7 cellular contexts compared by ENCODE assay signal in genomic region chr1:32393136-32393535, GRCh38. TPM values are rescaled to one million over a fixed set of nuclear protein-coding genes. Genes with fewer than 3 reads are reported as not detected.
DNase-seq lines count a peak whose midpoint lies in the region; ATAC-seq and TF ChIP-seq lines count a peak whose summit lies in the region.

No MANE protein-coding gene starts in this region.

- CTCF ChIA-PET in activated CD8-positive, alpha-beta T cell treated with anti-CD3 and anti-CD28 coated beads for 36 hours (lab: Charles Lee), result interaction anchor here (1.0 kb wide), 1 partner anchor 20 kb away, joined by 3 read pairs; no protein-coding TSS in a partner anchor

- DNase-seq in HFFc6 (peak; percentile 47), NCI-H2081 treated with DMSO at 0.1 percent for 48 hours (lab: John Stamatoyannopoulos, UW) (no peak), HPDE6-E6E7 (ENCODE audit: extremely low spot score) (no peak)
- DNase-seq in activated CD8-positive, alpha-beta T cell treated with anti-CD3 and anti-CD28 coated beads for 36 hours, result peak; percentile 21
- no peak for DNase-seq in activated effector memory CD4-positive, alpha-beta T cell treated with anti-CD3 and anti-CD28 coated beads, Interleukin-2, amount 50 U/mL, for 16 hours

- intact Hi-C loops in activated CD8-positive, alpha-beta T cell treated with anti-CD3 and anti-CD28 coated beads for 36 hours (cut with micrococcal nuclease), result no loop called here

- peak overlapping the region; percentile 97 for H3K4me3 Mint-ChIP-seq in HFFc6
- H3K4me3 Mint-ChIP-seq in activated CD8-positive, alpha-beta T cell treated with anti-CD3 and anti-CD28 coated beads for 36 hours, result peak overlapping the region; percentile 82
- H3K4me3 Mint-ChIP-seq in stimulated activated memory B cell treated with anti-CD40 and anti-IgM and Interleukin-4, amounts not matched to agents 10 μg/mL and 1 μg/mL and 100 μg/mL, for 72 hours, result peak overlapping the region; percentile 97

- peaks cover 12% of the 10 kb centered on the region; the same call in 1 of the 2 replicates for H3K36me3 Mint-ChIP-seq in HFFc6 (ENCODE audit: low read depth)
- no peaks in the 10 kb centered on the region for H3K36me3 Mint-ChIP-seq in activated CD8-positive, alpha-beta T cell treated with anti-CD3 and anti-CD28 coated beads for 36 hours (ENCODE audit: low read depth)
- no peaks in the 10 kb centered on the region for H3K36me3 Mint-ChIP-seq in stimulated activated memory B cell treated with anti-CD40 and anti-IgM and Interleukin-4, amounts not matched to agents 10 μg/mL and 1 μg/mL and 100 μg/mL, for 72 hours

- H3K4me3 ChIP-seq in iPS-11a (ENCODE audit: low read depth, low read length), result peak overlapping the region; percentile 99

- TF ChIP-seq CTCF in HFFc6 (IDR thresholded peaks at IDR 0.05), result no peak
- TF ChIP-seq CTCF in activated CD8-positive, alpha-beta T cell treated with anti-CD3 and anti-CD28 coated beads for 36 hours (IDR thresholded peaks at IDR 0.05), result no peak

- POLR2A ChIA-PET in activated CD8-positive, alpha-beta T cell treated with anti-CD3 and anti-CD28 coated beads for 36 hours (lab: Charles Lee), result interaction anchor here (0.7 to 1.9 kb wide), 6 partner anchors 10 to 102 kb away, joined by 3 to 18 read pairs (median 4); partner anchors contain the start of genes HDAC1 and MARCKSL1

- no peak for ATAC-seq in activated CD8-positive, alpha-beta T cell treated with anti-CD3 and anti-CD28 coated beads for 36 hours
- ATAC-seq in stimulated activated memory B cell treated with anti-CD40 and anti-IgM and Interleukin-4, amounts not matched to agents 10 μg/mL and 1 μg/mL and 100 μg/mL, for 72 hours, result no peak

- H3K9me3 Mint-ChIP-seq in HFFc6, result no peaks in the 10 kb centered on the region
- no peaks in the 10 kb centered on the region for H3K9me3 Mint-ChIP-seq in activated CD8-positive, alpha-beta T cell treated with anti-CD3 and anti-CD28 coated beads for 36 hours
- H3K9me3 Mint-ChIP-seq in stimulated activated memory B cell treated with anti-CD40 and anti-IgM and Interleukin-4, amounts not matched to agents 10 μg/mL and 1 μg/mL and 100 μg/mL, for 72 hours, result no peaks in the 10 kb centered on the region

- peak overlapping the region; percentile 97 for H3K27ac Mint-ChIP-seq in HFFc6
- peak overlapping the region; percentile 96 for H3K27ac Mint-ChIP-seq in activated CD8-positive, alpha-beta T cell treated with anti-CD3 and anti-CD28 coated beads for 36 hours
- no peak overlapping the region for H3K27ac Mint-ChIP-seq in stimulated activated memory B cell treated with anti-CD40 and anti-IgM and Interleukin-4, amounts not matched to agents 10 μg/mL and 1 μg/mL and 100 μg/mL, for 72 hours

- peaks cover 17% of the 10 kb centered on the region for H3K4me1 Mint-ChIP-seq in HFFc6 (ENCODE audit: low read depth)
- H3K4me1 Mint-ChIP-seq in activated CD8-positive, alpha-beta T cell treated with anti-CD3 and anti-CD28 coated beads for 36 hours (ENCODE audit: low read depth), result peaks cover 19% of the 10 kb centered on the region
- H3K4me1 Mint-ChIP-seq in stimulated activated memory B cell treated with anti-CD40 and anti-IgM and Interleukin-4, amounts not matched to agents 10 μg/mL and 1 μg/mL and 100 μg/mL, for 72 hours, result peaks cover 19% of the 10 kb centered on the region

- no peaks in the 10 kb centered on the region for H3K27me3 Mint-ChIP-seq in HFFc6 (ENCODE audit: insufficient read depth)
- H3K27me3 Mint-ChIP-seq in activated CD8-positive, alpha-beta T cell treated with anti-CD3 and anti-CD28 coated beads for 36 hours, result no peaks in the 10 kb centered on the region
- H3K27me3 Mint-ChIP-seq in stimulated activated memory B cell treated with anti-CD40 and anti-IgM and Interleukin-4, amounts not matched to agents 10 μg/mL and 1 μg/mL and 100 μg/mL, for 72 hours, result no peaks in the 10 kb centered on the region

RNA-seq across cellular contexts. Expression of gene BSDC1, which starts 1.1 kb away (rescaled TPM):
- 10 to 100 TPM; 52.9 to 65.5 (median 60.1) TPM for total RNA-seq in HFFc6 (2021; fragmentation: NEBNext Ultra II Directional; extraction: Animal tissue kit (Norgen Biotek cat#: 25700))
- total RNA-seq in activated CD8-positive, alpha-beta T cell treated with anti-CD3 and anti-CD28 coated beads for 36 hours, result 10 to 100 TPM; 30.6 to 33.3 TPM

RNA-seq across cellular contexts. Expression of gene TSSK3, which starts 30.8 kb away (rescaled TPM):
- 1 to 10 TPM in 1 of 6 experiments, under 1 TPM in 5; 0.38 to 1.2 (median 0.72) TPM for total RNA-seq in HFFc6 (2021; fragmentation: NEBNext Ultra II Directional; extraction: Animal tissue kit (Norgen Biotek cat#: 25700))
- under 1 TPM; 0.85 to 0.90 TPM for total RNA-seq in activated CD8-positive, alpha-beta T cell treated with anti-CD3 and anti-CD28 coated beads for 36 hours

RNA-seq across cellular contexts. Expression of gene FAM229A, which starts 30.9 kb away (rescaled TPM):
- total RNA-seq in HFFc6 (2021; fragmentation: NEBNext Ultra II Directional; extraction: Animal tissue kit (Norgen Biotek cat#: 25700)), result 1 to 10 TPM; 1.1 to 3.0 (median 1.7) TPM
- total RNA-seq in activated CD8-positive, alpha-beta T cell treated with anti-CD3 and anti-CD28 coated beads for 36 hours, result 1 to 10 TPM; 4.6 to 5.5 TPM

RNA-seq across cellular contexts. Expression of gene MARCKSL1, which starts 57.1 kb away (rescaled TPM):
- 10 to 100 TPM in 4 of 6 experiments, 1 to 10 TPM in 2; 7.8 to 12.8 (median 11.4) TPM for total RNA-seq in HFFc6 (2021; fragmentation: NEBNext Ultra II Directional; extraction: Animal tissue kit (Norgen Biotek cat#: 25700))
- total RNA-seq in activated CD8-positive, alpha-beta T cell treated with anti-CD3 and anti-CD28 coated beads for 36 hours, result 10 to 100 TPM; 31.2 to 33.5 TPM

Comparison
In these comparisons a context has a peak if more than half of its experiments do, and no peak if none do; other contexts are left out.
1. DNase-seq: peak in HFFc6 (single experiment) and activated CD8-positive, alpha-beta T cell treated with anti-CD3 and anti-CD28 coated beads for 36 hours (single experiment); none in activated effector memory CD4-positive, alpha-beta T cell treated with anti-CD3 and anti-CD28 coated beads, Interleukin-2, amount 50 U/mL, for 16 hours (single experiment), NCI-H2081 treated with DMSO at 0.1 percent for 48 hours (single experiment) and HPDE6-E6E7 (single experiment).
2. Peak in every context shown above with its lines, with median percentiles within 50 percentile points of each other: H3K4me3 Mint-ChIP-seq.